ENCODE assay signal across 15 cellular contexts in genomic region chr13:110331362-110331761, GRCh38. TPM values are rescaled to one million over a fixed set of nuclear protein-coding genes. Genes with fewer than 3 reads are reported as not detected.
DNase-seq lines count a peak whose midpoint lies in the region; ATAC-seq and TF ChIP-seq lines count a peak whose summit lies in the region.
"Had no signal": no experiment of that assay in that cellular context is flagged by ENCODE, and none has a peak within 500 bp of the region (broad histone marks: within the 10 kb centered on the region; RNA-seq: fewer than 3 reads in every experiment).

No MANE protein-coding gene starts in this region.

- H4K12ac ChIP-seq in trophoblast cell (ENCODE audit: low read depth, low read length), result no peak overlapping the region

- H2BK12ac ChIP-seq in trophoblast cell (ENCODE audit: low read length), result no peak overlapping the region

- H3K27ac ChIP-seq in trophoblast cell (ENCODE audit: low read depth, low read length) (no peak overlapping the region), SJCRH30 (no peak overlapping the region)

- WGBS in trophoblast cell (ENCODE audit: extremely low coverage, insufficient coverage, insufficient read length), result no CpG with 5 or more reads among the region's 11 CpGs

- H3K9me3 ChIP-seq in trophoblast cell (ENCODE audit: insufficient read depth, low read depth, low read length), result no peaks in the 10 kb centered on the region
- H3K9me3 ChIP-seq in MG63, result no peaks in the 10 kb centered on the region
- H3K9me3 ChIP-seq in SJCRH30 (replicated peaks), result no peaks in the 10 kb centered on the region

- H2AK5ac ChIP-seq in trophoblast cell (ENCODE audit: low read length), result no peak overlapping the region

- TF ChIP-seq CTCF in fibroblast of the aortic adventitia (IDR thresholded peaks at IDR 0.05; ENCODE audit: insufficient read depth, low read length), result no peak

- intact Hi-C loops in left cardiac atrium (cut with DNase I) (no loop called here), Right ventricle myocardium superior (cut with DNase I) (no loop called here)

- no peak overlapping the region for H3K23ac ChIP-seq in trophoblast cell (ENCODE audit: low read length)

- H3K9ac ChIP-seq in trophoblast cell (ENCODE audit: low read length), result no peak overlapping the region

- no peak overlapping the region for H2BK120ac ChIP-seq in trophoblast cell (ENCODE audit: insufficient read depth, low read length, poor library complexity)

- no peak overlapping the region for H3K4ac ChIP-seq in trophoblast cell (ENCODE audit: low read depth, low read length)

- H3K79me1 ChIP-seq in trophoblast cell (ENCODE audit: low read length), result peaks cover 15% of the 10 kb centered on the region

- H3K14ac ChIP-seq in trophoblast cell (ENCODE audit: low read length), result no peak overlapping the region

- H3K4me2 ChIP-seq in trophoblast cell (ENCODE audit: low read length), result no peak overlapping the region

- DNase-seq in left cardiac atrium (no peak), Right ventricle myocardium superior (no peak), fibroblast of the aortic adventitia (ENCODE audit: low read depth) (peak; percentile 50), trophoblast cell (no peak), MG63 (no peak), amygdala (lab: John Stamatoyannopoulos, UW) (no peak), SJCRH30 (no peak), SW480 (ENCODE audit: low spot score) (no peak)
- DNase-seq: activated naive CD4-positive, alpha-beta T cell treated with anti-CD3 and anti-CD28 coated beads, Interleukin-2, amount 50 U/mL, for 16 hours; immature natural killer cell; NCI-H1436 treated with DMSO at 0.1 percent for 48 hours; NCI-H82; SHP77; small intestine had no signal

- H3K27me3 ChIP-seq in trophoblast cell (ENCODE audit: insufficient read depth, low read length), result no peaks in the 10 kb centered on the region
- H3K27me3 ChIP-seq in MG63, result no peaks in the 10 kb centered on the region
- H3K27me3 ChIP-seq in SJCRH30, result no peaks in the 10 kb centered on the region

- no peak overlapping the region for H4K91ac ChIP-seq in trophoblast cell (ENCODE audit: low read depth, low read length)

- H2AFZ ChIP-seq in trophoblast cell (ENCODE audit: insufficient read depth, low read length, poor library complexity), result no peak overlapping the region

- H3K18ac ChIP-seq in trophoblast cell (ENCODE audit: low read length), result peak overlapping the region; percentile 3

- peaks cover 27 to 35% of the 10 kb centered on the region in 2 experiments for H3K4me1 ChIP-seq in trophoblast cell (ENCODE audit: control insufficient read depth in 1 of 2, insufficient read depth in 2 of 2, low read length in 2 of 2)
- H3K4me1 ChIP-seq in SJCRH30, result peaks cover 26% of the 10 kb centered on the region

- H3K36me3 ChIP-seq in trophoblast cell (ENCODE audit: control insufficient read depth in 1 of 2, insufficient read depth in 2 of 2, low read length in 2 of 2) (peaks cover 29 to 39% of the 10 kb centered on the region in 2 experiments), MG63 (no peaks in the 10 kb centered on the region), SJCRH30 (peaks cover 39% of the 10 kb centered on the region)

- H3K4me3 ChIP-seq in fibroblast of the aortic adventitia (ENCODE audit: low read depth, low read length) (no peak overlapping the region), trophoblast cell (ENCODE audit: low read depth, low read length) (no peak overlapping the region), MG63 (no peak overlapping the region), SJCRH30 (no peak overlapping the region)

- H2BK5ac ChIP-seq in trophoblast cell (ENCODE audit: low read depth, low read length, poor library complexity), result no peak overlapping the region

- H4K8ac ChIP-seq in trophoblast cell (ENCODE audit: low read depth, low read length), result no peak overlapping the region

- H3K79me2 ChIP-seq in trophoblast cell (ENCODE audit: control insufficient read depth, insufficient read depth, low read length, poor library complexity), result peaks cover 7% of the 10 kb centered on the region

- ATAC-seq in left cardiac atrium (peak; percentile 36 to 55), Right ventricle myocardium superior (ENCODE audit: poor library complexity) (no peak)
- ATAC-seq: natural killer cell treated with Interleukin-12 subunit alpha and Interleukin-12 subunit beta and Interleukin-15 and Interleukin-18, amount 100 ng/mL, for 72 hours had no signal

RNA-seq across cellular contexts. Expression of gene COL4A2, which starts 24.3 kb away (rescaled TPM):
- total RNA-seq in left cardiac atrium (100 to 1,000 TPM; 176 to 384 TPM), Right ventricle myocardium superior (91.2 TPM), fibroblast of the aortic adventitia (ENCODE audit: low replicate concordance) (53.3 and 151 TPM in 2 replicates)
- polyA plus RNA-seq in trophoblast cell (2013), result 769 and 825 TPM in 2 replicates
- total RNA-seq in MG63 (2014; rRNA removed; shearing (Covaris generic); ENCODE audit: low replicate concordance), result 50.0 and 85.0 TPM in 2 replicates
- 251 and 258 TPM in 2 replicates for total RNA-seq in SJCRH30 (2014; rRNA removed; shearing (Covaris generic))
- total RNA-seq: natural killer cell treated with Interleukin-12 subunit alpha and Interleukin-12 subunit beta and Interleukin-15 and Interleukin-18, amount 100 ng/mL, for 72 hours had no signal
- polyA plus RNA-seq: immature natural killer cell had no signal

RNA-seq across cellular contexts. Expression of gene COL4A1, which starts 24.4 kb away (rescaled TPM):
- total RNA-seq in left cardiac atrium (100 to 1,000 TPM; 210 to 456 TPM), Right ventricle myocardium superior (107 TPM), fibroblast of the aortic adventitia (ENCODE audit: low replicate concordance) (43.7 and 258 TPM in 2 replicates)
- polyA plus RNA-seq in trophoblast cell (2013), result 445 and 497 TPM in 2 replicates
- total RNA-seq in MG63 (2014; rRNA removed; shearing (Covaris generic); ENCODE audit: low replicate concordance), result 21.6 and 24.9 TPM in 2 replicates
- total RNA-seq in SJCRH30 (2014; rRNA removed; shearing (Covaris generic)), result 269 and 271 TPM in 2 replicates
- total RNA-seq: natural killer cell treated with Interleukin-12 subunit alpha and Interleukin-12 subunit beta and Interleukin-15 and Interleukin-18, amount 100 ng/mL, for 72 hours had no signal
- polyA plus RNA-seq: immature natural killer cell had no signal
